In genomic region chr11:43732225-43732624, GRCh38 we compare ENCODE assay signal across 20 cellular contexts.
"Had no signal": no experiment of that assay in that cellular context is flagged by ENCODE, and none has a peak within 500 bp of the region (broad histone marks: within the 10 kb centered on the region; RNA-seq: fewer than 3 reads in every experiment).

No MANE protein-coding gene starts in this region.

- DNase-seq: effector memory CD8-positive, alpha-beta T cell; foreskin keratinocyte; hippocampal formation; kidney glomerular epithelial cell; mammary epithelial cell; naive thymus-derived CD4-positive, alpha-beta T cell; sigmoid colon; stimulated activated CD4-positive, alpha-beta T cell treated with anti-CD3 and anti-CD28 coated beads, Interleukin-2, amount 100 ng/mL, for 24 hours; stimulated activated CD4-positive, alpha-beta T cell treated with anti-CD3 and anti-CD28 coated beads, Interleukin-4, amount 100 ng/mL, for 4 hours; stimulated activated naive CD4-positive, alpha-beta T cell; stomach; substantia nigra; transverse colon had no signal

- ATAC-seq: effector memory CD8-positive, alpha-beta T cell; foreskin keratinocyte; left lobe of liver; naive thymus-derived CD4-positive, alpha-beta T cell had no signal

- H3K27me3 ChIP-seq: foreskin keratinocyte, neutrophil, sigmoid colon, stomach, transverse colon had no signal

- H3K36me3 ChIP-seq: neutrophil, sigmoid colon, thoracic aorta, transverse colon had no signal

- H3K27ac ChIP-seq: foreskin keratinocyte, neutrophil, sigmoid colon, skin epidermis, stomach, thoracic aorta, transverse colon had no signal

- H3K27ac Mint-ChIP-seq: dendritic cell treated with granulocyte-macrophage colony-stimulating factor and Interleukin-4, amounts not matched to agents 40 ng/mL and 50 ng/mL, for 4 days; effector memory CD8-positive, alpha-beta T cell; naive thymus-derived CD4-positive, alpha-beta T cell had no signal

- H3K27me3 Mint-ChIP-seq: dendritic cell treated with granulocyte-macrophage colony-stimulating factor and Interleukin-4, amounts not matched to agents 40 ng/mL and 50 ng/mL, for 4 days; effector memory CD8-positive, alpha-beta T cell; naive thymus-derived CD4-positive, alpha-beta T cell had no signal

- H3K9me3 ChIP-seq: neutrophil, sigmoid colon, stomach, thoracic aorta, transverse colon had no signal

- H3K4me3 Mint-ChIP-seq: dendritic cell treated with granulocyte-macrophage colony-stimulating factor and Interleukin-4, amounts not matched to agents 40 ng/mL and 50 ng/mL, for 4 days; effector memory CD8-positive, alpha-beta T cell; naive thymus-derived CD4-positive, alpha-beta T cell had no signal

- H3K9me3 Mint-ChIP-seq: dendritic cell treated with granulocyte-macrophage colony-stimulating factor and Interleukin-4, amounts not matched to agents 40 ng/mL and 50 ng/mL, for 4 days; effector memory CD8-positive, alpha-beta T cell had no signal

- H3K4me3 ChIP-seq: sigmoid colon, skin epidermis, stomach, thoracic aorta, transverse colon had no signal

- FAIRE-seq: colon, islet of Langerhans had no signal
